In the genomic region with DNA sequence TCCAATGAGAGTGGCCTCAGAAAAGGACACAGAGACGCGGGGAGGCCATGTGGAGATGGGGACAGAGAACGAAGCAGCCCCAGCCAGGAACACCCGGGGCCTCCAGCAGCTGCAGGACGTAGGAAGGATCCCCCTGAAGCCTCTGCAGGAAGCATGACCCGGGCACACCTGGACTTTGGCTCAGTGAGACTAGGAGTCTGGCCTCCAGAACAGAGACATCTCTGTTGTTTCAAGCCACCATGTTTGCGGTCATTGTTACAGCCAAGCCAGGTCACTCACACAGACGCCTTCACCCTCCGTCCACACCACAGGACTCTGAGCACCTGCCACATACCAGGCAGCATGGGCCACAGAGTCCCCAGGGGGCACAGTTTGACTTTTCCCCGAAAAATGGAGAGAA, we compare ENCODE assay signal across 2 cellular contexts.
TF ChIP-seq lines count a peak whose summit lies in the region.

No MANE protein-coding gene starts in this region.

TF ChIP-seq in GM23338, 12 proteins besides CTCF, POLR2A, EP300 and RAD21 (continues in another document):
- TF ChIP-seq, protein P1, sequence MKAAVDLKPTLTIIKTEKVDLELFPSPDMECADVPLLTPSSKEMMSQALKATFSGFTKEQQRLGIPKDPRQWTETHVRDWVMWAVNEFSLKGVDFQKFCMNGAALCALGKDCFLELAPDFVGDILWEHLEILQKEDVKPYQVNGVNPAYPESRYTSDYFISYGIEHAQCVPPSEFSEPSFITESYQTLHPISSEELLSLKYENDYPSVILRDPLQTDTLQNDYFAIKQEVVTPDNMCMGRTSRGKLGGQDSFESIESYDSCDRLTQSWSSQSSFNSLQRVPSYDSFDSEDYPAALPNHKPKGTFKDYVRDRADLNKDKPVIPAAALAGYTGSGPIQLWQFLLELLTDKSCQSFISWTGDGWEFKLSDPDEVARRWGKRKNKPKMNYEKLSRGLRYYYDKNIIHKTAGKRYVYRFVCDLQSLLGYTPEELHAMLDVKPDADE (IDR thresholded peaks at IDR 0.05), result no peak
- TF ChIP-seq NANOG (IDR thresholded peaks at IDR 0.05; ENCODE audit: borderline replicate concordance) (no peak), CREB1 (CRISPR knock-in tag; IDR thresholded peaks at IDR 0.05; ENCODE audit: low read depth) (no peak), STAT1 (IDR thresholded peaks at IDR 0.05; ENCODE audit: unreplicated experiment) (no peak), EZH2 (IDR thresholded peaks at IDR 0.05; ENCODE audit: low read depth, unreplicated experiment) (no peak), ZNF331 (CRISPR knock-in tag; IDR thresholded peaks at IDR 0.05; ENCODE audit: low read depth) (no peak), POLR2AphosphoS5 (IDR thresholded peaks at IDR 0.05; ENCODE audit: low read depth) (no peak), ZNF114 (CRISPR knock-in tag; IDR thresholded peaks at IDR 0.05) (no peak)
- TF ChIP-seq, protein P2, sequence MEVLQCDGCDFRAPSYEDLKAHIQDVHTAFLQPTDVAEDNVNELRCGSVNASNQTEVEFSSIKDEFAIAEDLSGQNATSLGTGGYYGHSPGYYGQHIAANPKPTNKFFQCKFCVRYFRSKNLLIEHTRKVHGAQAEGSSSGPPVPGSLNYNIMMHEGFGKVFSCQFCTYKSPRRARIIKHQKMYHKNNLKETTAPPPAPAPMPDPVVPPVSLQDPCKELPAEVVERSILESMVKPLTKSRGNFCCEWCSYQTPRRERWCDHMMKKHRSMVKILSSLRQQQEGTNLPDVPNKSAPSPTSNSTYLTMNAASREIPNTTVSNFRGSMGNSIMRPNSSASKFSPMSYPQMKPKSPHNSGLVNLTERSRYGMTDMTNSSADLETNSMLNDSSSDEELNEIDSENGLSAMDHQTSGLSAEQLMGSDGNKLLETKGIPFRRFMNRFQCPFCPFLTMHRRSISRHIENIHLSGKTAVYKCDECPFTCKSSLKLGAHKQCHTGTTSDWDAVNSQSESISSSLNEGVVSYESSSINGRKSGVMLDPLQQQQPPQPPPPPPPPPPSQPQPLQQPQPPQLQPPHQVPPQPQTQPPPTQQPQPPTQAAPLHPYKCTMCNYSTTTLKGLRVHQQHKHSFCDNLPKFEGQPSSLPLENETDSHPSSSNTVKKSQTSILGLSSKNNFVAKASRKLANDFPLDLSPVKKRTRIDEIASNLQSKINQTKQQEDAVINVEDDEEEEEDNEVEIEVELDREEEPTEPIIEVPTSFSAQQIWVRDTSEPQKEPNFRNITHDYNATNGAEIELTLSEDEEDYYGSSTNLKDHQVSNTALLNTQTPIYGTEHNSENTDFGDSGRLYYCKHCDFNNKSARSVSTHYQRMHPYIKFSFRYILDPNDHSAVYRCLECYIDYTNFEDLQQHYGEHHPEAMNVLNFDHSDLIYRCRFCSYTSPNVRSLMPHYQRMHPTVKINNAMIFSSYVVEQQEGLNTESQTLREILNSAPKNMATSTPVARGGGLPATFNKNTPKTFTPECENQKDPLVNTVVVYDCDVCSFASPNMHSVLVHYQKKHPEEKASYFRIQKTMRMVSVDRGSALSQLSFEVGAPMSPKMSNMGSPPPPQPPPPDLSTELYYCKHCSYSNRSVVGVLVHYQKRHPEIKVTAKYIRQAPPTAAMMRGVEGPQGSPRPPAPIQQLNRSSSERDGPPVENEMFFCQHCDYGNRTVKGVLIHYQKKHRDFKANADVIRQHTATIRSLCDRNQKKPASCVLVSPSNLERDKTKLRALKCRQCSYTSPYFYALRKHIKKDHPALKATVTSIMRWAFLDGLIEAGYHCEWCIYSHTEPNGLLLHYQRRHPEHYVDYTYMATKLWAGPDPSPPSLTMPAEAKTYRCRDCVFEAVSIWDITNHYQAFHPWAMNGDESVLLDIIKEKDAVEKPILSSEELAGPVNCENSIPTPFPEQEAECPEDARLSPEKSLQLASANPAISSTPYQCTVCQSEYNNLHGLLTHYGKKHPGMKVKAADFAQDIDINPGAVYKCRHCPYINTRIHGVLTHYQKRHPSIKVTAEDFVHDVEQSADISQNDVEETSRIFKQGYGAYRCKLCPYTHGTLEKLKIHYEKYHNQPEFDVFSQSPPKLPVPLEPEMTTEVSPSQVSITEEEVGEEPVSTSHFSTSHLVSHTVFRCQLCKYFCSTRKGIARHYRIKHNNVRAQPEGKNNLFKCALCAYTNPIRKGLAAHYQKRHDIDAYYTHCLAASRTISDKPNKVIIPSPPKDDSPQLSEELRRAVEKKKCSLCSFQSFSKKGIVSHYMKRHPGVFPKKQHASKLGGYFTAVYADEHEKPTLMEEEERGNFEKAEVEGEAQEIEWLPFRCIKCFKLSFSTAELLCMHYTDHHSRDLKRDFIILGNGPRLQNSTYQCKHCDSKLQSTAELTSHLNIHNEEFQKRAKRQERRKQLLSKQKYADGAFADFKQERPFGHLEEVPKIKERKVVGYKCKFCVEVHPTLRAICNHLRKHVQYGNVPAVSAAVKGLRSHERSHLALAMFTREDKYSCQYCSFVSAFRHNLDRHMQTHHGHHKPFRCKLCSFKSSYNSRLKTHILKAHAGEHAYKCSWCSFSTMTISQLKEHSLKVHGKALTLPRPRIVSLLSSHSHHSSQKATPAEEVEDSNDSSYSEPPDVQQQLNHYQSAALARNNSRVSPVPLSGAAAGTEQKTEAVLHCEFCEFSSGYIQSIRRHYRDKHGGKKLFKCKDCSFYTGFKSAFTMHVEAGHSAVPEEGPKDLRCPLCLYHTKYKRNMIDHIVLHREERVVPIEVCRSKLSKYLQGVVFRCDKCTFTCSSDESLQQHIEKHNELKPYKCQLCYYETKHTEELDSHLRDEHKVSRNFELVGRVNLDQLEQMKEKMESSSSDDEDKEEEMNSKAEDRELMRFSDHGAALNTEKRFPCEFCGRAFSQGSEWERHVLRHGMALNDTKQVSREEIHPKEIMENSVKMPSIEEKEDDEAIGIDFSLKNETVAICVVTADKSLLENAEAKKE (CRISPR knock-in tag; IDR thresholded peaks at IDR 0.05), result no peak
- TF ChIP-seq, protein P3, sequence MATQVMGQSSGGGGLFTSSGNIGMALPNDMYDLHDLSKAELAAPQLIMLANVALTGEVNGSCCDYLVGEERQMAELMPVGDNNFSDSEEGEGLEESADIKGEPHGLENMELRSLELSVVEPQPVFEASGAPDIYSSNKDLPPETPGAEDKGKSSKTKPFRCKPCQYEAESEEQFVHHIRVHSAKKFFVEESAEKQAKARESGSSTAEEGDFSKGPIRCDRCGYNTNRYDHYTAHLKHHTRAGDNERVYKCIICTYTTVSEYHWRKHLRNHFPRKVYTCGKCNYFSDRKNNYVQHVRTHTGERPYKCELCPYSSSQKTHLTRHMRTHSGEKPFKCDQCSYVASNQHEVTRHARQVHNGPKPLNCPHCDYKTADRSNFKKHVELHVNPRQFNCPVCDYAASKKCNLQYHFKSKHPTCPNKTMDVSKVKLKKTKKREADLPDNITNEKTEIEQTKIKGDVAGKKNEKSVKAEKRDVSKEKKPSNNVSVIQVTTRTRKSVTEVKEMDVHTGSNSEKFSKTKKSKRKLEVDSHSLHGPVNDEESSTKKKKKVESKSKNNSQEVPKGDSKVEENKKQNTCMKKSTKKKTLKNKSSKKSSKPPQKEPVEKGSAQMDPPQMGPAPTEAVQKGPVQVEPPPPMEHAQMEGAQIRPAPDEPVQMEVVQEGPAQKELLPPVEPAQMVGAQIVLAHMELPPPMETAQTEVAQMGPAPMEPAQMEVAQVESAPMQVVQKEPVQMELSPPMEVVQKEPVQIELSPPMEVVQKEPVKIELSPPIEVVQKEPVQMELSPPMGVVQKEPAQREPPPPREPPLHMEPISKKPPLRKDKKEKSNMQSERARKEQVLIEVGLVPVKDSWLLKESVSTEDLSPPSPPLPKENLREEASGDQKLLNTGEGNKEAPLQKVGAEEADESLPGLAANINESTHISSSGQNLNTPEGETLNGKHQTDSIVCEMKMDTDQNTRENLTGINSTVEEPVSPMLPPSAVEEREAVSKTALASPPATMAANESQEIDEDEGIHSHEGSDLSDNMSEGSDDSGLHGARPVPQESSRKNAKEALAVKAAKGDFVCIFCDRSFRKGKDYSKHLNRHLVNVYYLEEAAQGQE (IDR thresholded peaks at IDR 0.05; ENCODE audit: unreplicated experiment), result no peak

TF ChIP-seq in H1, 55 proteins besides CTCF, POLR2A, EP300 and RAD21:
- TF ChIP-seq EGR1 (IDR thresholded peaks at IDR 0.05; ENCODE audit: borderline replicate concordance, low read depth, low read length), result no peak
